15 cellular contexts compared by ENCODE assay signal in the genomic region with DNA sequence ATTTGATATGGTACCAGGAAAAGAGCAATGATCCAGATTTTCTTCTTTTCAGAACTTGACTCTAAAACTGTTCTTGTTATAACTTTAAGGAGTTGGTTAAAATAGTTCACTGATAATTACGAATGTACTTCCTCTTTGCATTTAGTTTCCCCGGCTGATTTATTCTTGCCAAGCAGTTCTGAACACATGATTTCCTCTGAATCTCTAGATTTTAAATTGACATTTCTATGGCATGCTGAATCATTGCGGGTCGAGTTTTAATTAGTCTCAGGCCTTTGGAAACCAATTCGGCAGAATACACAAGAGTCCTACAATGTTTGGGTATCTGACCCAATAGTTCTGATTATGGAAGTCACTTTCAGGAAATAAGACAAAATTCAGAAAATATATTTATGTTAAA. TPM values are rescaled to one million over a fixed set of nuclear protein-coding genes. Genes with fewer than 3 reads are reported as not detected.
DNase-seq lines count a peak whose midpoint lies in the region; ATAC-seq, FAIRE-seq and TF ChIP-seq lines count a peak whose summit lies in the region.
"Had no signal": no experiment of that assay in that cellular context is flagged by ENCODE, and none has a peak within 500 bp of the region (broad histone marks: within the 10 kb centered on the region; RNA-seq: fewer than 3 reads in every experiment).

No MANE protein-coding gene starts in this region.

- H3K4me1 ChIP-seq in A673 (ENCODE audit: insufficient read depth, low read length, poor library complexity, severe bottlenecking) = peaks cover 15% of the 10 kb centered on the region

- H3K27me3 ChIP-seq in A673 (replicated peaks; ENCODE audit: insufficient read depth, low read depth, low read length, poor library complexity) = no peaks in the 10 kb centered on the region

- intact Hi-C loops in A673 (cut with micrococcal nuclease; ENCODE audit: unreplicated experiment) = no loop called here

- DNase-seq in A673 (ENCODE audit: low spot score) (peak; percentile 61), GM12891 (ENCODE audit: insufficient read length, low spot score) (no peak), RPMI7951 (ENCODE audit: low read depth) (peak; percentile 25), dedifferentiated amniotic fluid mesenchymal stem cell (ENCODE audit: extremely low spot score) (peak; percentile 25), COLO668 (lab: John Stamatoyannopoulos, UW; ENCODE audit: unreplicated experiment) (no peak), COR-L47 (lab: John Stamatoyannopoulos, UW) (no peak)
- DNase-seq: cerebellar nuclear complex, hippocampal formation, left cardiac atrium, NCI-H2029 treated with DMSO at 0.1 percent for 48 hours, NCI-H526 had no signal

- POLR2A ChIA-PET in A673 (lab: Charles Lee; ENCODE audit: low non-redundant PET) = no interaction called here

- CTCF ChIA-PET in A673 (lab: Charles Lee) = no interaction called here

- H3K36me3 ChIP-seq in A673 (ENCODE audit: insufficient read depth, low read length, poor library complexity, severe bottlenecking) = no peaks in the 10 kb centered on the region

- H3K4me3 ChIP-seq in A673 (ENCODE audit: low read depth, low read length, poor library complexity, severe bottlenecking) = no peak overlapping the region

- TF ChIP-seq POLR2A in GM12891 (IDR thresholded peaks at IDR 0.05; ENCODE audit: low read depth, low read length) = no peak

- peak overlapping the region; percentile 19 for H3K27ac ChIP-seq in A673 (ENCODE audit: low read depth, low read length, poor library complexity, severe bottlenecking)
- H3K27ac ChIP-seq: epithelial cell of prostate, HL-60 had no signal

- no peaks in the 10 kb centered on the region for H3K9me3 ChIP-seq in A673 (ENCODE audit: low read depth, low read length, poor library complexity, severe bottlenecking)

- ATAC-seq in GM21390 (IDR thresholded peaks at IDR 0.05; ENCODE audit: unreplicated experiment) (no peak), esophagus mucosa (no peak)
- ATAC-seq: left cardiac atrium had no signal

- FAIRE-seq in GM12891 (lab: Jason Lieb, UNC) = peak; percentile 48

- TF ChIP-seq CTCF in A673 (conservative IDR thresholded peaks at IDR 0.05; ENCODE audit: low read depth, low read length) = no peak

- BruUV-seq in A673 (replicated peaks; lab: Mats Ljungman, UMichigan) = no TSS peak

TF ChIP-seq in GM12891, 5 proteins besides CTCF, POLR2A, EP300 and RAD21:
- no peak for TF ChIP-seq POLR2AphosphoS5 (IDR thresholded peaks at IDR 0.05; ENCODE audit: low read depth, low read length)
- no peak for TF ChIP-seq POU2F2 (IDR thresholded peaks at IDR 0.05; ENCODE audit: low read depth, low read length)
- no peak for TF ChIP-seq SPI1 (IDR thresholded peaks at IDR 0.05; ENCODE audit: low read depth, low read length)

RNA-seq across cellular contexts. Expression of a gene that starts 37.3 kb away (rescaled TPM):
- total RNA-seq in A673 (2021) = 0.95 and 1.9 TPM in 2 replicates
- polyA plus RNA-seq in GM12891 (2012; ENCODE audit: low read depth, missing spikeins) = 0.08 TPM
- 0.78 and 1.3 TPM in 2 replicates for total RNA-seq in RPMI7951 (2014; rRNA removed; shearing (Covaris generic))
- total RNA-seq in esophagus mucosa = 0.12 TPM

Comparison
In these comparisons a context has a peak if more than half of its experiments do, and no peak if none do; other contexts are left out.
1. DNase-seq: peak in A673 (single experiment), RPMI7951 (single experiment) and dedifferentiated amniotic fluid mesenchymal stem cell (single experiment); none in GM12891 (single experiment), COLO668 (single experiment) and COR-L47 (single experiment).